5 cellular contexts compared by ENCODE assay signal in genomic region chr14:40989260-40989659, GRCh38.
TF ChIP-seq lines count a peak whose summit lies in the region.

No MANE protein-coding gene starts in this region.

TF ChIP-seq in SK-N-SH, 30 proteins besides CTCF, POLR2A, EP300 and RAD21 (continued from another document and continues in another):
- no peak for TF ChIP-seq ZBTB33 (IDR thresholded peaks at IDR 0.05; ENCODE audit: borderline replicate concordance, low read depth)
- no peak for TF ChIP-seq CHD2 (IDR thresholded peaks at IDR 0.05; ENCODE audit: low read length, partially characterized antibody)

TF ChIP-seq in SK-N-SH treated with all-trans-retinoic acid at 6 μM for 48 hours, 23 proteins besides CTCF, POLR2A, EP300 and RAD21 (continued from another document and continues in another):
- TF ChIP-seq POU6F1 (CRISPR knock-in tag; IDR thresholded peaks at IDR 0.05; ENCODE audit: borderline replicate concordance, low read depth) (no peak), CREB5 (CRISPR knock-in tag; IDR thresholded peaks at IDR 0.05; ENCODE audit: low read depth) (no peak), BACH2 (CRISPR knock-in tag; IDR thresholded peaks at IDR 0.05; ENCODE audit: borderline replicate concordance) (no peak), ZC3H10 (CRISPR knock-in tag; IDR thresholded peaks at IDR 0.05) (no peak), OSR1 (CRISPR knock-in tag; IDR thresholded peaks at IDR 0.05) (no peak), ZFP3 (CRISPR knock-in tag; IDR thresholded peaks at IDR 0.05) (no peak), PATZ1 (CRISPR knock-in tag; IDR thresholded peaks at IDR 0.05; ENCODE audit: borderline replicate concordance) (no peak), ZNF565 (CRISPR knock-in tag; conservative IDR thresholded peaks at IDR 0.05; ENCODE audit: low read depth) (no peak)

TF ChIP-seq in A549, 52 proteins besides CTCF, POLR2A, EP300 and RAD21 (continued from another document):
- no peak for TF ChIP-seq HMGXB4 (CRISPR knock-in tag; IDR thresholded peaks at IDR 0.05; ENCODE audit: borderline replicate concordance)
- no peak for TF ChIP-seq RCOR1 (IDR thresholded peaks at IDR 0.05; ENCODE audit: low read depth, low read length)
- no peak for TF ChIP-seq JUN (IDR thresholded peaks at IDR 0.05)
- peak; percentile 62 for TF ChIP-seq REST (IDR thresholded peaks at IDR 0.05)

TF ChIP-seq in Ishikawa, 13 proteins besides CTCF, POLR2A, EP300 and RAD21 (continued from another document):
- TF ChIP-seq REST (IDR thresholded peaks at IDR 0.05; ENCODE audit: low read depth) (peak; percentile 80), MAX (IDR thresholded peaks at IDR 0.05) (no peak)

TF ChIP-seq in GM12878, 131 proteins besides CTCF, POLR2A, EP300 and RAD21 (continued from another document):
- TF ChIP-seq E4F1 (IDR thresholded peaks at IDR 0.05; ENCODE audit: borderline replicate concordance, partially characterized antibody), result no peak
- no peak for TF ChIP-seq SMAD5 (IDR thresholded peaks at IDR 0.05; ENCODE audit: low read depth)
